In the genomic region with DNA sequence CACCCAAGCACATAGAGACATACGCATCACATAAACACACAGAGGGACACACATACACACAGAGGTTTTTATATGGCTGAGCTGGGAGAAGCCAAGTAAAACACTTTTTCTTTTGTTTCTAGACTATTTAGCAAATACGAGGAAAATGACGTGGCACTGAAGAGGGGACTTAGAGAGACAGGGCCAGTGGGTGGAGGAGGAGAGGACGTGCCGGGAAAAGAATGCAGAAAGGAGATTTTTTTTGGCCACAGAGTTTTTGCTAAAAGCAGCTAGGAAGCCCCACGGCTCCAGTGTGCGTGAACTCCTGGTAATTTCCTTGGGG, we compare ENCODE assay signal across 9 cellular contexts.
A peak's percentile ranks its signal among the peaks of the same experiment; 100 is the strongest.
DNase-seq lines count a peak whose midpoint lies in the region; ATAC-seq, FAIRE-seq and TF ChIP-seq lines count a peak whose summit lies in the region.
"Had no signal": no experiment of that assay in that cellular context is flagged by ENCODE, and none has a peak within 500 bp of the region (broad histone marks: within the 10 kb centered on the region; RNA-seq: fewer than 3 reads in every experiment).

No MANE protein-coding gene starts in this region.

- peak overlapping the region in 1 of 3 experiments; percentile 25 for H3K4me3 ChIP-seq in keratinocyte (ENCODE audit: control insufficient read depth in 2 of 3, extremely low read depth in 1 of 3, insufficient read depth in 2 of 3, low read depth in 1 of 3, low read length in 3 of 3)
- peak overlapping the region in 1 of 2 donors; percentile 1 for H3K4me3 ChIP-seq in aorta (ENCODE audit: low read length in 2 of 2)

- H3K27me3 Mint-ChIP-seq in activated naive CD8-positive, alpha-beta T cell treated with anti-CD3 and anti-CD28 coated beads, Interleukin-2, amount 50 U/mL, for 24 hours = no peaks in the 10 kb centered on the region

- intact Hi-C loops in aorta (cut with DNase I) = loop anchor here (2.0 to 10.0 kb wide), 4 partner anchors 75 to 349 kb away; a partner anchor contains a TSS

- H3K9me3 ChIP-seq in keratinocyte (ENCODE audit: control insufficient read depth, low read depth, low read length) = no peaks in the 10 kb centered on the region
- no peaks in the 10 kb centered on the region for H3K9me3 ChIP-seq in aorta (ENCODE audit: control insufficient read depth, low read length)
- H3K9me3 ChIP-seq: neutrophil had no signal

- peak overlapping the region; percentile 95 for H3K27ac Mint-ChIP-seq in activated naive CD8-positive, alpha-beta T cell treated with anti-CD3 and anti-CD28 coated beads, Interleukin-2, amount 50 U/mL, for 24 hours

- H3K27ac ChIP-seq in keratinocyte (ENCODE audit: control insufficient read depth, insufficient read depth, low read length) (peak overlapping the region; percentile 100), aorta (ENCODE audit: low read depth in 1 of 2, low read length in 2 of 2) (peak overlapping the region in 1 of 2 donors; percentile 80)
- H3K27ac ChIP-seq: neutrophil had no signal

- H2AFZ ChIP-seq in keratinocyte (ENCODE audit: control insufficient read depth, low read length) = no peak overlapping the region

- no peak for ATAC-seq in activated naive CD8-positive, alpha-beta T cell treated with anti-CD3 and anti-CD28 coated beads, Interleukin-2, amount 50 U/mL, for 24 hours
- peak; percentile 33 for ATAC-seq in aorta (ENCODE audit: low FRiP score)
- no peak for ATAC-seq in GM18520 (IDR thresholded peaks at IDR 0.05; ENCODE audit: unreplicated experiment)

- DNase-seq in stimulated activated CD4-positive, alpha-beta T cell treated with anti-CD3 and anti-CD28 coated beads, Interleukin-4, amount 100 ng/mL, for 1 hour = peak; percentile 40
- DNase-seq in stimulated activated CD4-positive, alpha-beta T cell treated with anti-CD3 and anti-CD28 coated beads, Interleukin-1b, Interleukin-23, amount 100 ng/mL, for 48 hours = no peak
- no peak for DNase-seq in activated naive CD8-positive, alpha-beta T cell treated with anti-CD3 and anti-CD28 coated beads, Interleukin-2, amount 50 U/mL, for 24 hours
- peak; percentile 35 for DNase-seq in keratinocyte (ENCODE audit: low read depth, low spot score)
- no peak for DNase-seq in aorta
- DNase-seq in NCI-H2107 (lab: John Stamatoyannopoulos, UW) = no peak
- DNase-seq in NOMO-1 treated with dmso at 0.1 percent for 144 hours (lab: John Stamatoyannopoulos, UW; ENCODE audit: unreplicated experiment) = no peak

- dilution Hi-C loops in keratinocyte (cut with MboI; ENCODE audit: extremely low pct_ligation_motif_present, low sequenced_read_pairs) = no loop called here

- no peaks in the 10 kb centered on the region for H4K20me1 ChIP-seq in keratinocyte (ENCODE audit: control insufficient read depth, extremely low read depth, insufficient read depth, low read length)

- H3K27me3 ChIP-seq in keratinocyte (ENCODE audit: control insufficient read depth, extremely low read depth, insufficient read depth, low read length) = no peaks in the 10 kb centered on the region
- H3K27me3 ChIP-seq in aorta (ENCODE audit: control insufficient read depth in 1 of 2, insufficient read depth in 2 of 2, low read length in 1 of 2) = no peaks in the 10 kb centered on the region
- H3K27me3 ChIP-seq: neutrophil had no signal

- H3K4me2 ChIP-seq in keratinocyte (ENCODE audit: control insufficient read depth, extremely low read depth, insufficient read depth, low read depth, low read length) = peak overlapping the region; percentile 95

- H3K36me3 ChIP-seq in keratinocyte (ENCODE audit: control insufficient read depth in 2 of 2, extremely low read depth in 1 of 2, insufficient read depth in 2 of 2, low read length in 2 of 2) = no peaks in the 10 kb centered on the region
- H3K36me3 ChIP-seq in aorta (ENCODE audit: control insufficient read depth in 1 of 2, insufficient read depth in 2 of 2, low read length in 1 of 2) = no peaks in the 10 kb centered on the region
- H3K36me3 ChIP-seq: neutrophil had no signal

- H3K4me1 ChIP-seq in keratinocyte (ENCODE audit: control insufficient read depth, extremely low read depth, insufficient read depth, low read length) (peaks cover 86% of the 10 kb centered on the region), aorta (ENCODE audit: control insufficient read depth in 1 of 2, insufficient read depth in 2 of 2, low read length in 2 of 2) (no peaks in the 10 kb centered on the region)

- TF ChIP-seq CTCF in keratinocyte (optimal IDR thresholded peaks at IDR 0.05 in 1 of 3, IDR thresholded peaks at IDR 0.05 in 1 of 3, conservative IDR thresholded peaks at IDR 0.05 in 1 of 3; ENCODE audit: extremely low read depth in 1 of 3, insufficient read depth in 2 of 3, low read length in 3 of 3) = no peak

- H3K9me3 Mint-ChIP-seq in activated naive CD8-positive, alpha-beta T cell treated with anti-CD3 and anti-CD28 coated beads, Interleukin-2, amount 50 U/mL, for 24 hours = no peaks in the 10 kb centered on the region

- H3K36me3 Mint-ChIP-seq in activated naive CD8-positive, alpha-beta T cell treated with anti-CD3 and anti-CD28 coated beads, Interleukin-2, amount 50 U/mL, for 24 hours (ENCODE audit: low read depth) = peaks cover 2% of the 10 kb centered on the region

- peaks cover 90% of the 10 kb centered on the region for H3K4me1 Mint-ChIP-seq in activated naive CD8-positive, alpha-beta T cell treated with anti-CD3 and anti-CD28 coated beads, Interleukin-2, amount 50 U/mL, for 24 hours

- 12 to 15% methylated on average over 7 of the region's 7 CpGs for WGBS in aorta, 2 donors

- peak overlapping the region; percentile 95 for H3K9ac ChIP-seq in keratinocyte (ENCODE audit: control insufficient read depth, extremely low read depth, insufficient read depth, low read length)

- H3K4me3 Mint-ChIP-seq in activated naive CD8-positive, alpha-beta T cell treated with anti-CD3 and anti-CD28 coated beads, Interleukin-2, amount 50 U/mL, for 24 hours = peak overlapping the region; percentile 2

- no peak for FAIRE-seq in keratinocyte (lab: Jason Lieb, UNC)

- H3K79me2 ChIP-seq in keratinocyte (ENCODE audit: control insufficient read depth, insufficient read depth, low read length) = no peaks in the 10 kb centered on the region

- no peaks in the 10 kb centered on the region for H3K9me1 ChIP-seq in keratinocyte (ENCODE audit: control insufficient read depth, extremely low read depth, insufficient read depth, low read length)

Comparison
In these comparisons a context has a peak if more than half of its experiments do, and no peak if none do; other contexts are left out.
1. DNase-seq: peak in stimulated activated CD4-positive, alpha-beta T cell treated with anti-CD3 and anti-CD28 coated beads, Interleukin-4, amount 100 ng/mL, for 1 hour (single experiment) and keratinocyte (single experiment); none in stimulated activated CD4-positive, alpha-beta T cell treated with anti-CD3 and anti-CD28 coated beads, Interleukin-1b, Interleukin-23, amount 100 ng/mL, for 48 hours (single experiment), activated naive CD8-positive, alpha-beta T cell treated with anti-CD3 and anti-CD28 coated beads, Interleukin-2, amount 50 U/mL, for 24 hours (single experiment), aorta (0 of 2), NCI-H2107 (single experiment) and NOMO-1 treated with dmso at 0.1 percent for 144 hours (single experiment).